Comparison of ENCODE assay signal across 9 cellular contexts in genomic region chr9:92501671-92502393, GRCh38. TPM values are rescaled to one million over a fixed set of nuclear protein-coding genes. Genes with fewer than 3 reads are reported as not detected.
A peak's percentile ranks its signal among the peaks of the same experiment; 100 is the strongest.
DNase-seq lines count a peak whose midpoint lies in the region; FAIRE-seq and TF ChIP-seq lines count a peak whose summit lies in the region.
"Had no signal": no experiment of that assay in that cellular context is flagged by ENCODE, and none has a peak within 500 bp of the region (broad histone marks: within the 10 kb centered on the region; RNA-seq: fewer than 3 reads in every experiment).

No MANE protein-coding gene starts in this region.

- H3K4me3 ChIP-seq in fibroblast of villous mesenchyme (ENCODE audit: low read depth, low read length) (no peak overlapping the region), skeletal muscle tissue (ENCODE audit: low read length in 3 of 3) (no peak overlapping the region)

- TF ChIP-seq POLR2A in GM12891 (IDR thresholded peaks at IDR 0.05; ENCODE audit: low read depth, low read length) = no peak

- peak overlapping the region; percentile 36 for H3K27ac ChIP-seq in RWPE1
- H3K27ac ChIP-seq in skeletal muscle tissue (ENCODE audit: low read depth, low read length) = peak overlapping the region; percentile 33

- FAIRE-seq in GM12891 (lab: Jason Lieb, UNC) = peak; percentile 43
- FAIRE-seq: islet of Langerhans had no signal

- TF ChIP-seq CTCF in AG09319 (IDR thresholded peaks at IDR 0.05; ENCODE audit: low read depth, low read length) (peak; percentile 44), RWPE1 (conservative IDR thresholded peaks at IDR 0.05; ENCODE audit: low read depth) (no peak; the same call in 1 of the 2 replicates), fibroblast of villous mesenchyme (IDR thresholded peaks at IDR 0.05; ENCODE audit: insufficient read depth, low read depth, low read length) (peak; percentile 64)

- POLR2A ChIA-PET in RWPE1 (lab: Yijun Ruan, JAX; ENCODE audit: low non-redundant PET) = no interaction called here

- H3K27me3 ChIP-seq in skeletal muscle tissue (ENCODE audit: control insufficient read depth in 3 of 3, insufficient read depth in 3 of 3, low read length in 3 of 3) = no peaks in the 10 kb centered on the region

- CTCF ChIA-PET in RWPE1 (lab: Yijun Ruan, JAX) = interaction anchor here (0.5 to 0.6 kb wide), 4 partner anchors 18 to 123 kb away, joined by 3 to 7 read pairs (median 4); no protein-coding TSS in a partner anchor

- H3K36me3 ChIP-seq in skeletal muscle tissue (ENCODE audit: control insufficient read depth in 3 of 3, insufficient read depth in 3 of 3, low read length in 3 of 3) = no peaks in the 10 kb centered on the region

- H3K4me1 ChIP-seq in skeletal muscle tissue (ENCODE audit: control insufficient read depth in 3 of 3, insufficient read depth in 3 of 3, low read length in 3 of 3) = peaks cover 8 to 13% (median 9%) of the 10 kb centered on the region in 3 donors

- peak overlapping the region in 1 of 3 donors; percentile 26 for H3K9ac ChIP-seq in skeletal muscle tissue (ENCODE audit: low read depth in 1 of 3, low read length in 3 of 3)

- peak; percentile 63 for DNase-seq in AG09319 (ENCODE audit: extremely low read depth, low read depth)
- DNase-seq in GM12891 (ENCODE audit: insufficient read length, low spot score) = no peak
- peak; percentile 45 for DNase-seq in RWPE1 (ENCODE audit: low spot score)
- DNase-seq in fibroblast of villous mesenchyme (ENCODE audit: low read depth) = peak; percentile 66
- no peak for DNase-seq in NCI-H1105 treated with DMSO at 0.1 percent for 48 hours (lab: John Stamatoyannopoulos, UW)
- DNase-seq in C1 segment of cervical spinal cord (lab: John Stamatoyannopoulos, UW) = no peak
- DNase-seq in central memory CD4-positive, alpha-beta T cell = no peak

- no peaks in the 10 kb centered on the region for H3K9me3 ChIP-seq in skeletal muscle tissue (ENCODE audit: control insufficient read depth in 3 of 3, low read length in 3 of 3)

TF ChIP-seq in GM12891, 5 proteins besides CTCF, POLR2A, EP300 and RAD21:
- no peak for TF ChIP-seq TAF1 (IDR thresholded peaks at IDR 0.05; ENCODE audit: low read depth, low read length)
- no peak for TF ChIP-seq PAX5 (IDR thresholded peaks at IDR 0.05; ENCODE audit: insufficient read depth, low read length, severe bottlenecking)
- TF ChIP-seq POLR2AphosphoS5 (IDR thresholded peaks at IDR 0.05; ENCODE audit: low read depth, low read length) = no peak
- TF ChIP-seq SPI1 (IDR thresholded peaks at IDR 0.05; ENCODE audit: low read depth, low read length) = no peak
- TF ChIP-seq POU2F2 (IDR thresholded peaks at IDR 0.05; ENCODE audit: low read depth, low read length) = no peak

RNA-seq across cellular contexts. Expression of gene ASPN, which starts 19.5 kb away (rescaled TPM):
- polyA plus RNA-seq in GM12891 (2012; ENCODE audit: low read depth, missing spikeins) = not detected
- 1.6 and 3.9 TPM in 2 replicates for total RNA-seq in fibroblast of villous mesenchyme
- total RNA-seq in skeletal muscle tissue = 213 TPM

RNA-seq across cellular contexts. Expression of gene ECM2, which starts 34.0 kb away (rescaled TPM):
- 0.22 TPM for polyA plus RNA-seq in GM12891 (2012; ENCODE audit: low read depth, missing spikeins)
- total RNA-seq in fibroblast of villous mesenchyme = 2.3 and 2.6 TPM in 2 replicates
- 28.7 TPM for total RNA-seq in skeletal muscle tissue

Comparison
In these comparisons a context has a peak if more than half of its experiments do, and no peak if none do; other contexts are left out.
1. DNase-seq: peak in AG09319 (single experiment), RWPE1 (single experiment) and fibroblast of villous mesenchyme (single experiment); none in GM12891 (single experiment), NCI-H1105 treated with DMSO at 0.1 percent for 48 hours (single experiment), C1 segment of cervical spinal cord (0 of 14) and central memory CD4-positive, alpha-beta T cell (single experiment).
2. RNA of gene ASPN, which starts 19.5 kb away (total RNA-seq): 213 TPM in skeletal muscle tissue (single experiment); 1.6 to 3.9 TPM in fibroblast of villous mesenchyme; every median in the first group is over 10 times any median in the second.